Comparison of ENCODE assay signal across 27 cellular contexts in genomic region chr5:128693779-128694178, GRCh38.
"Had no signal": no experiment of that assay in that cellular context is flagged by ENCODE, and none has a peak within 500 bp of the region (broad histone marks: within the 10 kb centered on the region; RNA-seq: fewer than 3 reads in every experiment).

No MANE protein-coding gene starts in this region.

- H3K27ac ChIP-seq: breast epithelium, pancreas, psoas muscle, spleen, suprapubic skin, tibial artery, upper lobe of right lung had no signal

- DNase-seq: activated CD4-positive, alpha-beta memory T cell treated with anti-CD3 and anti-CD28 coated beads for 36 hours; activated CD4-positive, alpha-beta T cell treated with anti-CD3 and anti-CD28 coated beads, Interleukin-2, amount 10 ng/mL, durations not matched to agents 24 days and 14 days; activated CD4-positive, CD25-positive, alpha-beta regulatory T cell treated with anti-CD3 and anti-CD28 coated beads, Interleukin-2, amount 50 U/mL, for 72 hours; activated CD8-positive, alpha-beta memory T cell treated with anti-CD3 and anti-CD28 coated beads, Interleukin-2, amount 50 U/mL, for 48 hours; activated gamma-delta T cell treated with Interleukin-2 at 50 U/mL for 16 hours; activated naive CD4-positive, alpha-beta T cell treated with anti-CD3 and anti-CD28 coated beads, Interleukin-2, amount 50 U/mL, for 16 hours; activated T-cell treated with anti-CD3 and anti-CD28 coated beads, Interleukin-2, amount 50 U/mL, for 24 hours; amygdala; central memory CD4-positive, alpha-beta T cell; dermis blood vessel endothelial cell; effector CD8-positive, alpha-beta T cell; glutamatergic neuron; islet precursor cell; left ventricle myocardium superior; midbrain; naive thymus-derived CD4-positive, alpha-beta T cell; nucleus accumbens; pancreas; psoas muscle; spleen; stimulated activated naive CD4-positive, alpha-beta T cell; SW 1271; T-helper 9 cell; tibial artery; upper lobe of right lung had no signal

- H3K36me3 ChIP-seq: breast epithelium, pancreas, spleen, suprapubic skin, tibial artery, upper lobe of right lung had no signal

- ATAC-seq: left ventricle myocardium superior; naive thymus-derived CD4-positive, alpha-beta T cell; pancreas; psoas muscle; upper lobe of right lung had no signal

- H3K9me3 ChIP-seq: breast epithelium, pancreas, psoas muscle, spleen, suprapubic skin, tibial artery, upper lobe of right lung had no signal

- H3K4me3 ChIP-seq: breast epithelium, pancreas, psoas muscle, spleen, suprapubic skin, tibial artery, upper lobe of right lung had no signal

- H3K4me1 ChIP-seq: breast epithelium, pancreas, psoas muscle, spleen, suprapubic skin, tibial artery, upper lobe of right lung had no signal

- H3K27me3 ChIP-seq: breast epithelium, pancreas, spleen, suprapubic skin, tibial artery, upper lobe of right lung had no signal
